8 cellular contexts compared by ENCODE assay signal in genomic region chr11:59171508-59172322, GRCh38. TPM values are rescaled to one million over a fixed set of nuclear protein-coding genes. Genes with fewer than 3 reads are reported as not detected.
DNase-seq lines count a peak whose midpoint lies in the region; ATAC-seq, FAIRE-seq and TF ChIP-seq lines count a peak whose summit lies in the region.

DTX4 (plus strand) TSS chr11:59172132; CDS start chr11:59172596, 464 bp downstream.

- H3K4me3 Mint-ChIP-seq in astrocyte (ENCODE audit: unreplicated experiment): peak within 1 kb of the TSS; percentile 94

- no peaks in the 10 kb centered on the region for H3K27me3 Mint-ChIP-seq in astrocyte (ENCODE audit: low read depth, unreplicated experiment)

- WGBS in aorta, 2 donors: 0 to 1% methylated on average over 50 to 64 of the region's 64 CpGs

- H3K27me3 ChIP-seq in astrocyte (ENCODE audit: insufficient read depth, low read length) (peaks cover 45% of the 10 kb centered on the region), aorta (ENCODE audit: control insufficient read depth in 1 of 2, insufficient read depth in 2 of 2, low read length in 1 of 2) (no peaks in the 10 kb centered on the region)

- peak; percentile 81 for ATAC-seq in HG02798 (IDR thresholded peaks at IDR 0.05; ENCODE audit: poor library complexity, unreplicated experiment)
- peak; percentile 97 for ATAC-seq in aorta (ENCODE audit: low FRiP score)

- H3K36me3 ChIP-seq in astrocyte (ENCODE audit: insufficient read depth, low read length) (no peaks in the 10 kb centered on the region), aorta (ENCODE audit: control insufficient read depth in 1 of 2, insufficient read depth in 2 of 2, low read length in 1 of 2) (no peaks in the 10 kb centered on the region)

- in situ Hi-C loops in GM13977 (cut with MboI; ENCODE audit: low pct_unique_long_range_greater_than_20kb, low sequenced_read_pairs, unreplicated experiment): loop anchor here (5.0 kb wide), 1 partner anchor 261 kb away; no protein-coding TSS in a partner anchor

- no peaks in the 10 kb centered on the region for H4K20me1 ChIP-seq in astrocyte (ENCODE audit: insufficient read depth, low read length)

- peaks cover 21% of the 10 kb centered on the region for H3K4me1 Mint-ChIP-seq in astrocyte (ENCODE audit: low read depth, unreplicated experiment)

- DNase-seq in GM13977 (ENCODE audit: low spot score): peak; percentile 86
- DNase-seq in NCI-H1417 treated with DMSO at 0.1 percent for 48 hours (lab: John Stamatoyannopoulos, UW): peak; percentile 48
- DNase-seq in T-helper 2 cell: peak; percentile 72 to 88 (median 81)
- DNase-seq in astrocyte (ENCODE audit: low read depth): peak; percentile 65
- peak; percentile 87 for DNase-seq in hepatic stellate cell (ENCODE audit: low spot score)
- peak; percentile 75 for DNase-seq in renal cortical epithelial cell (ENCODE audit: low read depth)
- DNase-seq in aorta: peak; percentile 94 to 98

- no peak within 1 kb of the TSS for H3K27ac ChIP-seq in astrocyte (ENCODE audit: low read depth, low read length)
- H3K27ac ChIP-seq in aorta (ENCODE audit: low read depth in 1 of 2, low read length in 2 of 2): no peak within 1 kb of the TSS

- no peaks in the 10 kb centered on the region for H3K9me3 Mint-ChIP-seq in astrocyte (ENCODE audit: unreplicated experiment)

- H3K9ac ChIP-seq in astrocyte (ENCODE audit: low read length): peak within 1 kb of the TSS; percentile 68

- peak within 1 kb of the TSS; percentile 64 for H3K4me3 ChIP-seq in astrocyte (ENCODE audit: insufficient read depth, low read depth, low read length)
- H3K4me3 ChIP-seq in aorta (ENCODE audit: low read length in 2 of 2): peak within 1 kb of the TSS; percentile 50 to 82

- peak within 1 kb of the TSS; percentile 90 for H2AFZ ChIP-seq in astrocyte (ENCODE audit: low read depth, low read length)

- H3K4me1 ChIP-seq in astrocyte (ENCODE audit: insufficient read depth, low read length) (peaks cover 11% of the 10 kb centered on the region), aorta (ENCODE audit: control insufficient read depth in 1 of 2, insufficient read depth in 2 of 2, low read length in 2 of 2) (no peaks in the 10 kb centered on the region)

- H3K27ac Mint-ChIP-seq in astrocyte (ENCODE audit: unreplicated experiment): peak within 1 kb of the TSS; percentile 86

- intact Hi-C loops in aorta (cut with DNase I): loop anchor here (1.0 to 2.0 kb wide), 4 partner anchors 35 to 113 kb away; no protein-coding TSS in a partner anchor

- H3K36me3 Mint-ChIP-seq in astrocyte (ENCODE audit: low read depth, unreplicated experiment): peaks cover 2% of the 10 kb centered on the region

- H3K79me2 ChIP-seq in astrocyte (ENCODE audit: insufficient read depth, low read length): no peaks in the 10 kb centered on the region

- H3K4me2 ChIP-seq in astrocyte (ENCODE audit: low read length): peak within 1 kb of the TSS; percentile 100

- TF ChIP-seq CTCF in GM13977 (IDR thresholded peaks at IDR 0.05; ENCODE audit: extremely low read depth, insufficient read depth, missing control alignments) (peak; percentile 99), astrocyte (IDR thresholded peaks at IDR 0.05; ENCODE audit: insufficient read depth, low read depth, low read length) (peak; percentile 91)

- H3K9me3 ChIP-seq in astrocyte (ENCODE audit: insufficient read depth, low read depth, low read length): no peaks in the 10 kb centered on the region
- H3K9me3 ChIP-seq in aorta (ENCODE audit: control insufficient read depth, low read length): no peaks in the 10 kb centered on the region

- FAIRE-seq in astrocyte (lab: Jason Lieb, UNC): peak; percentile 17

RNA-seq across cellular contexts. Expression of gene DTX4, which starts in this region (rescaled TPM):
- total RNA-seq in astrocyte (16.1 and 19.5 TPM in 2 replicates), renal cortical epithelial cell (1.7 and 17.0 TPM in 2 replicates), aorta (1 to 10 TPM; 2.6 to 7.1 TPM)
- polyA plus RNA-seq in aorta: 10 to 100 TPM in 1 of 2 donors, 1 to 10 TPM in 1; 4.0 to 10.0 TPM
